In the genomic region with DNA sequence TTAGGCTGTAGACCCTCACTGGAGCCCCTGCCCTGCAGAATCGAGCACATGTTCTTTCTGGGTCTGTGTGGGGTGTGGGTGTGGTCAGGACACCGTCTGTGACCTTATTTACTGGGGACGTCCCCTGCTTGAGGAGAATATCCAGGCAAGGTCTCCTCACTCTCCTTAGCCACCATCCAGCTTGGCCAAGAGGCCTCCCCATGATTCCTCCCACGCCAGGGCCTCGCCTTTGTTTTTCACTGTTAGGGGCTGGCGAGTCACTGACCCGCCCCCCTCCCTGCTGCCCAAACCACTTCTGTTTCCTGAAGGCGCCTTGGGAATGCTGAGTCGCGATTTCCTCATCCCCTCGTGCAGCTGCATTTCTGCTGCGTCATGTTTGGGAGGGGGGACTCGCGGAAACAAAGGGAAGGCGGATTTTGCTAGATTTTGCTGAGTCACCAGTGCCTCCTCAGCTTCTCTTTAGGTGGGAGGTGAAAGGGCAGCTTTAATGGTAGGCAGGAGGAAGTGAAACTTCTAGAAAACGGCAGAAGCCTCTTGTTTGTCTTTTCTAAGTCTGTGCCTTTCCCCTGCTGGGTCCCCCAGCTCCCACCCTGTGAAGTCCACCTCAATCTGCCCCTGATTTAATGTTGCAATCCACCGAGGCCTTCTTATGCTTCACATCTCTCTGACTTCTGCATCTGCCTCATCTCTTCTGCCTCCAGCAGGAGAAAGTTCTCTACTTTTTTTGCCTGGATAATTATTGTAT, we compare ENCODE assay signal across 8 cellular contexts. TPM values are rescaled to one million over a fixed set of nuclear protein-coding genes. Genes with fewer than 3 reads are reported as not detected.
DNase-seq lines count a peak whose midpoint lies in the region; ATAC-seq and TF ChIP-seq lines count a peak whose summit lies in the region.

No MANE protein-coding gene starts in this region.

- H3K9me3 ChIP-seq in HUES48 (ENCODE audit: control insufficient read depth, insufficient read depth, low read length), result no peaks in the 10 kb centered on the region
- H3K9me3 ChIP-seq in RWPE2 (ENCODE audit: severe bottlenecking), result no peaks in the 10 kb centered on the region

- peak; percentile 58 for ATAC-seq in GM21360 (IDR thresholded peaks at IDR 0.05; ENCODE audit: unreplicated experiment)
- ATAC-seq in RWPE2 (ENCODE audit: low read depth), result peak; percentile 58

- H3K4me3 ChIP-seq in HUES48 (ENCODE audit: low read depth, low read length) (no peak overlapping the region), RWPE2 (ENCODE audit: severe bottlenecking) (no peak overlapping the region)

- H3K27me3 ChIP-seq in HUES48 (ENCODE audit: control insufficient read depth, insufficient read depth, low read length), result peaks cover 4% of the 10 kb centered on the region; the same call in 1 of the 2 replicates
- no peaks in the 10 kb centered on the region for H3K27me3 ChIP-seq in RWPE2 (ENCODE audit: insufficient read depth, poor library complexity, severe bottlenecking)

- no peak for TF ChIP-seq CTCF in RWPE2 (IDR thresholded peaks at IDR 0.05; ENCODE audit: poor library complexity, severe bottlenecking)

- H3K27ac ChIP-seq in HUES48 (ENCODE audit: low read depth, low read length) (peak overlapping the region; percentile 96), RWPE2 (ENCODE audit: poor library complexity, severe bottlenecking) (peak overlapping the region; percentile 40)

- H3K4me1 ChIP-seq in HUES48 (ENCODE audit: control insufficient read depth, insufficient read depth, low read length) (peaks cover 46% of the 10 kb centered on the region), RWPE2 (ENCODE audit: insufficient read depth, poor library complexity, severe bottlenecking) (peaks cover 13% of the 10 kb centered on the region)

- H3K36me3 ChIP-seq in HUES48 (ENCODE audit: control insufficient read depth, insufficient read depth, low read length), result no peaks in the 10 kb centered on the region
- no peaks in the 10 kb centered on the region for H3K36me3 ChIP-seq in RWPE2 (ENCODE audit: low read depth)

- peak overlapping the region; percentile 53 for H3K9ac ChIP-seq in HUES48 (ENCODE audit: low read depth, low read length)

- DNase-seq in DMS53 (lab: John Stamatoyannopoulos, UW) (peak; percentile 81), RWPE2 (ENCODE audit: low spot score) (peak; percentile 95), brain pericyte (ENCODE audit: low read depth, low spot score) (peak; percentile 98), iPS DF 4.7 (ENCODE audit: extremely low read depth, low spot score) (peak; percentile 98), renal cortical epithelial cell (ENCODE audit: low read depth) (peak; percentile 99), cortex of kidney (lab: John Stamatoyannopoulos, UW) (no peak)

RNA-seq across cellular contexts. Expression of a gene that starts 4.0 kb away (rescaled TPM):
- 46.6 and 97.1 TPM in 2 replicates for total RNA-seq in renal cortical epithelial cell

RNA-seq across cellular contexts. Expression of a gene that starts 23.0 kb away (rescaled TPM):
- 11.4 and 43.6 TPM in 2 replicates for total RNA-seq in renal cortical epithelial cell
